In the genomic region with DNA sequence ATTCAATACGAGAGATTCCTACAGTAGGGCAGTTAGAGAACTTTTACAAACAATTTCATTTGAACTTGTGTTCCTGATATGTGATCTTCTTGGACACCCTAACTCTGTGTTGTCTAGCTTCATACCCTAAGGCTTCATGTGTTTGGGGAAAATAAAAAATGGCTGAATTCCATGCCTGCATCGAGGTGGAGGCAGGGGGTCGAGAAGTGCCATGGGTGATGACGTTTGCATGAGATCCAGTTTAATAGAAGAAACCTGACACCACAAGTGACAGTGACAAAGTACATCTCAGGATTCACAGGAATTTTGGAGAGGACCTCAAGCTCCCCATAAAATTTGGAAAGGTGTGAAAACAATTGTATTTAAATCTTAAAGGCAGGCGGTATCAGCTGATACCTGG, we compare ENCODE assay signal across 35 cellular contexts.
"Had no signal": no experiment of that assay in that cellular context is flagged by ENCODE, and none has a peak within 500 bp of the region (broad histone marks: within the 10 kb centered on the region; RNA-seq: fewer than 3 reads in every experiment).

No MANE protein-coding gene starts in this region.

- H3K4me1 Mint-ChIP-seq: activated B cell treated with CpG ODN at 0.5 μM for 24 hours; activated CD8-positive, alpha-beta memory T cell treated with anti-CD3 and anti-CD28 coated beads, Interleukin-2, amount 10 ng/mL, durations not matched to agents 7 days and 5 days; activated naive CD4-positive, alpha-beta T cell treated with anti-CD3 and anti-CD28 coated beads, Interleukin-2, amount 10 ng/mL, durations not matched to agents 7 days and 5 days; activated naive CD8-positive, alpha-beta T cell treated with anti-CD3 and anti-CD28 coated beads, Interleukin-2, amount 50 U/mL, for 24 hours had no signal

- H3K4me3 ChIP-seq: PC-9 had no signal

- H3K9me3 Mint-ChIP-seq: activated naive CD8-positive, alpha-beta T cell treated with anti-CD3 and anti-CD28 coated beads, Interleukin-2, amount 50 U/mL, for 24 hours had no signal

- ATAC-seq: activated CD8-positive, alpha-beta memory T cell treated with anti-CD3 and anti-CD28 coated beads, Interleukin-2, amount 10 ng/mL, durations not matched to agents 7 days and 5 days; activated naive CD8-positive, alpha-beta T cell treated with anti-CD3 and anti-CD28 coated beads, Interleukin-2, amount 50 U/mL, for 24 hours; Right ventricle myocardium inferior had no signal

- H2AFZ ChIP-seq: PC-9 had no signal

- H3K27me3 Mint-ChIP-seq: activated B cell treated with CpG ODN at 0.5 μM for 24 hours; activated naive CD8-positive, alpha-beta T cell; activated naive CD8-positive, alpha-beta T cell treated with anti-CD3 and anti-CD28 coated beads, Interleukin-2, amount 50 U/mL, for 24 hours had no signal

- H3K36me3 Mint-ChIP-seq: activated CD8-positive, alpha-beta memory T cell treated with anti-CD3 and anti-CD28 coated beads, Interleukin-2, amount 10 ng/mL, durations not matched to agents 7 days and 5 days; activated naive CD4-positive, alpha-beta T cell treated with anti-CD3 and anti-CD28 coated beads, Interleukin-2, amount 10 ng/mL, durations not matched to agents 7 days and 5 days had no signal

- H3K27ac Mint-ChIP-seq: activated B cell treated with CpG ODN at 0.5 μM for 24 hours; activated CD4-positive, alpha-beta memory T cell treated with anti-CD3 and anti-CD28 coated beads, Interleukin-2, amount 10 ng/mL, durations not matched to agents 7 days and 5 days; activated CD8-positive, alpha-beta memory T cell treated with anti-CD3 and anti-CD28 coated beads, Interleukin-2, amount 10 ng/mL, durations not matched to agents 7 days and 5 days; activated naive CD4-positive, alpha-beta T cell treated with anti-CD3 and anti-CD28 coated beads, Interleukin-2, amount 10 ng/mL, durations not matched to agents 7 days and 5 days; activated naive CD8-positive, alpha-beta T cell; activated naive CD8-positive, alpha-beta T cell treated with anti-CD3 and anti-CD28 coated beads, Interleukin-2, amount 50 U/mL, for 24 hours; brain had no signal

- H3K4me3 Mint-ChIP-seq: activated B cell treated with CpG ODN at 0.5 μM for 24 hours; activated CD4-positive, alpha-beta memory T cell treated with anti-CD3 and anti-CD28 coated beads, Interleukin-2, amount 10 ng/mL, durations not matched to agents 7 days and 5 days; activated CD8-positive, alpha-beta memory T cell treated with anti-CD3 and anti-CD28 coated beads, Interleukin-2, amount 10 ng/mL, durations not matched to agents 7 days and 5 days; activated naive CD4-positive, alpha-beta T cell treated with anti-CD3 and anti-CD28 coated beads, Interleukin-2, amount 10 ng/mL, durations not matched to agents 7 days and 5 days; activated naive CD8-positive, alpha-beta T cell; activated naive CD8-positive, alpha-beta T cell treated with anti-CD3 and anti-CD28 coated beads, Interleukin-2, amount 50 U/mL, for 24 hours; brain had no signal

- H3K4me2 ChIP-seq: KMS-11, PC-9 had no signal

- H3K9ac ChIP-seq: KMS-11 had no signal

- DNase-seq: activated B cell treated with CpG ODN at 0.5 μM for 24 hours; activated CD4-positive, alpha-beta memory T cell treated with anti-CD3 and anti-CD28 coated beads, Interleukin-2, amount 10 ng/mL, durations not matched to agents 7 days and 5 days; activated CD4-positive, alpha-beta T cell treated with anti-CD3 and anti-CD28 coated beads for 4 hours; activated CD4-positive, alpha-beta T cell treated with anti-CD3 and anti-CD28 coated beads, Interleukin-2, amount 50 U/mL, for 1 hour; activated CD4-positive, CD25-positive, alpha-beta regulatory T cell treated with anti-CD3 and anti-CD28 coated beads, Interleukin-2, amount 50 U/mL, for 72 hours; activated CD8-positive, alpha-beta memory T cell treated with anti-CD3 and anti-CD28 coated beads for 24 hours; activated CD8-positive, alpha-beta memory T cell treated with anti-CD3 and anti-CD28 coated beads, Interleukin-2, amount 10 ng/mL, durations not matched to agents 7 days and 5 days; activated CD8-positive, alpha-beta memory T cell treated with anti-CD3 and anti-CD28 coated beads, Interleukin-2, amount 50 U/mL, for 48 hours; activated effector memory CD4-positive, alpha-beta T cell treated with Interleukin-2 at 50 U/mL for 16 hours; activated naive CD4-positive, alpha-beta T cell treated with anti-CD3 and anti-CD28 coated beads, Interleukin-2, amount 10 ng/mL, durations not matched to agents 7 days and 5 days; activated naive CD8-positive, alpha-beta T cell treated with anti-CD3 and anti-CD28 coated beads, Interleukin-2, amount 50 U/mL, for 24 hours; activated T-cell treated with anti-CD3 and anti-CD28 coated beads, Interleukin-2, amount 50 U/mL, for 48 hours; anterior cingulate cortex; cerebellar nuclear complex; MM.1S; MV-4-11; NCI-H1092; NCI-H1436 treated with DMSO at 0.1 percent for 48 hours; NCI-H1694 treated with DMSO at 0.1 percent for 48 hours; NCI-H2029; NCI-H510A treated with DMSO at 0.1 percent for 48 hours; NCI-H526 treated with DMSO at 0.1 percent for 48 hours; NK-92 treated with Interleukin-12 subunit alpha and Interleukin-12 subunit beta, amount 100 ng/mL, for 24 hours; PC-9; SIG-M5; SW 1271; T-helper 1 cell; T-helper 2 cell; T-helper 9 cell had no signal

- H3K27ac ChIP-seq: KMS-11, PC-9, RWPE1, VCaP had no signal
